ENCODE assay signal across 16 cellular contexts in the genomic region with DNA sequence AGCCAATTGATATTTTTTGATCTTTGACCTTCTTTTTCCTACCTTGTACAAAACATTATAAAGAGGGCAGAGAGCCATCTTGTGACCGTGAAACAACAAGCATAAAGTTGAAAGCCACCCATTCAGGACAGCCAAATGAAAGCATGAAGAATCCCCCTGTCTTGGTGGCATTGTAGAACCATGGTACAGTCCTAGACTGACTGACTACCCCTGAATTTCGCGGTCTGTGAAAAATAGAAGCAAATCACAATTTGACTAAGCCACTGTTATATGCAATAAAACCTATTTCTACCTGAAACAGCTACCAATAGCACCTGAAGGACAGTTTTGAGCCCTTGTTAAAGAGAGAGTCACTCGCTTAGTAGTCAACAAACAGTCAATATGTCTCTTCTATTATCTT.
DNase-seq lines count a peak whose midpoint lies in the region; ATAC-seq lines count a peak whose summit lies in the region.
"Had no signal": no experiment of that assay in that cellular context is flagged by ENCODE, and none has a peak within 500 bp of the region (broad histone marks: within the 10 kb centered on the region; RNA-seq: fewer than 3 reads in every experiment).

No MANE protein-coding gene starts in this region.

- H3K27me3 Mint-ChIP-seq in activated naive CD4-positive, alpha-beta T cell treated with anti-CD3 and anti-CD28 coated beads for 36 hours (ENCODE audit: low read depth): no peaks in the 10 kb centered on the region
- no peaks in the 10 kb centered on the region for H3K27me3 Mint-ChIP-seq in activated T-helper 17 cell treated with anti-CD3 and anti-CD28 coated beads, Interleukin-2, amount 50 U/mL, for 72 hours

- intact Hi-C loops in activated naive CD4-positive, alpha-beta T cell treated with anti-CD3 and anti-CD28 coated beads for 36 hours (cut with micrococcal nuclease): no loop called here

- ATAC-seq in activated CD4-positive, CD25-positive, alpha-beta regulatory T cell treated with anti-CD3 and anti-CD28 coated beads, Interleukin-2, amount 50 U/mL, for 24 hours: peak; percentile 52 to 60
- no peak for ATAC-seq in activated naive CD4-positive, alpha-beta T cell treated with anti-CD3 and anti-CD28 coated beads, Interleukin-2, amount 50 U/mL, for 72 hours
- ATAC-seq in activated T-helper 17 cell treated with anti-CD3 and anti-CD28 coated beads, Interleukin-2, amount 50 U/mL, for 72 hours (replicated peaks): peak; percentile 15
- no peak for ATAC-seq in HG03521 (IDR thresholded peaks at IDR 0.05; ENCODE audit: unreplicated experiment)

- no peak for DNase-seq in activated CD4-positive, CD25-positive, alpha-beta regulatory T cell treated with anti-CD3 and anti-CD28 coated beads, Interleukin-2, amount 50 U/mL, for 72 hours
- no peak for DNase-seq in activated naive CD4-positive, alpha-beta T cell treated with anti-CD3 and anti-CD28 coated beads for 36 hours
- no peak for DNase-seq in activated naive CD4-positive, alpha-beta T cell treated with anti-CD3 and anti-CD28 coated beads, Interleukin-2, amount 50 U/mL, for 72 hours (ENCODE audit: low spot score in 2 of 2)
- no peak for DNase-seq in DMS 273 treated with DMSO at 0.1 percent for 48 hours (lab: John Stamatoyannopoulos, UW)
- DNase-seq: 8988T, DMS79 treated with DMSO at 0.1 percent for 48 hours, KG1, NCI-H1092, NCI-H1436, NCI-H187 treated with DMSO at 0.1 percent for 48 hours, NCI-H2227 treated with DMSO at 0.1 percent for 48 hours, NCI-H510A treated with DMSO at 0.1 percent for 48 hours, Peyer's patch had no signal

- CTCF ChIA-PET in activated naive CD4-positive, alpha-beta T cell treated with anti-CD3 and anti-CD28 coated beads for 36 hours (lab: Charles Lee): interaction anchor here (1.0 kb wide), 1 partner anchor 10 kb away, joined by 3 read pairs; no protein-coding TSS in a partner anchor

- H3K4me1 Mint-ChIP-seq in activated naive CD4-positive, alpha-beta T cell treated with anti-CD3 and anti-CD28 coated beads for 36 hours (ENCODE audit: low read depth): peaks cover 71% of the 10 kb centered on the region
- H3K4me1 Mint-ChIP-seq in activated T-helper 17 cell treated with anti-CD3 and anti-CD28 coated beads, Interleukin-2, amount 50 U/mL, for 72 hours: peaks cover 41% of the 10 kb centered on the region

- peaks cover 2% of the 10 kb centered on the region for H3K9me3 Mint-ChIP-seq in activated naive CD4-positive, alpha-beta T cell treated with anti-CD3 and anti-CD28 coated beads for 36 hours
- peaks cover 13 to 30% of the 10 kb centered on the region in 2 donors for H3K9me3 Mint-ChIP-seq in activated naive CD4-positive, alpha-beta T cell treated with anti-CD3 and anti-CD28 coated beads, Interleukin-2, amount 50 U/mL, for 72 hours
- H3K9me3 Mint-ChIP-seq in activated T-helper 17 cell treated with anti-CD3 and anti-CD28 coated beads, Interleukin-2, amount 50 U/mL, for 72 hours: peaks cover 6% of the 10 kb centered on the region

- peaks cover 11% of the 10 kb centered on the region for H3K36me3 Mint-ChIP-seq in activated naive CD4-positive, alpha-beta T cell treated with anti-CD3 and anti-CD28 coated beads for 36 hours (ENCODE audit: low read depth)
- H3K36me3 Mint-ChIP-seq in activated naive CD4-positive, alpha-beta T cell treated with anti-CD3 and anti-CD28 coated beads, Interleukin-2, amount 50 U/mL, for 72 hours: peaks cover 33 to 45% of the 10 kb centered on the region in 2 donors
- H3K36me3 Mint-ChIP-seq in activated T-helper 17 cell treated with anti-CD3 and anti-CD28 coated beads, Interleukin-2, amount 50 U/mL, for 72 hours (ENCODE audit: low read depth): peaks cover 27% of the 10 kb centered on the region

- no peak overlapping the region for H3K4me3 Mint-ChIP-seq in activated naive CD4-positive, alpha-beta T cell treated with anti-CD3 and anti-CD28 coated beads for 36 hours
- peak overlapping the region; percentile 86 for H3K4me3 Mint-ChIP-seq in activated T-helper 17 cell treated with anti-CD3 and anti-CD28 coated beads, Interleukin-2, amount 50 U/mL, for 72 hours

- H3K27ac Mint-ChIP-seq in activated naive CD4-positive, alpha-beta T cell treated with anti-CD3 and anti-CD28 coated beads for 36 hours: peak overlapping the region; percentile 89
- peak overlapping the region in 1 of 2 donors; percentile 89 for H3K27ac Mint-ChIP-seq in activated naive CD4-positive, alpha-beta T cell treated with anti-CD3 and anti-CD28 coated beads, Interleukin-2, amount 50 U/mL, for 72 hours
- H3K27ac Mint-ChIP-seq in activated T-helper 17 cell treated with anti-CD3 and anti-CD28 coated beads, Interleukin-2, amount 50 U/mL, for 72 hours: peak overlapping the region; percentile 86

Comparison
In these comparisons a context has a peak if more than half of its experiments do, and no peak if none do; other contexts are left out.
1. ATAC-seq: peak in activated CD4-positive, CD25-positive, alpha-beta regulatory T cell treated with anti-CD3 and anti-CD28 coated beads, Interleukin-2, amount 50 U/mL, for 24 hours (2 of 2) and activated T-helper 17 cell treated with anti-CD3 and anti-CD28 coated beads, Interleukin-2, amount 50 U/mL, for 72 hours (single experiment); none in activated naive CD4-positive, alpha-beta T cell treated with anti-CD3 and anti-CD28 coated beads, Interleukin-2, amount 50 U/mL, for 72 hours (0 of 2) and HG03521 (single experiment).